Comparison of ENCODE assay signal across 23 cellular contexts in genomic region chr4:25950476-25951389, GRCh38. TPM values are rescaled to one million over a fixed set of nuclear protein-coding genes. Genes with fewer than 3 reads are reported as not detected.
A peak's percentile ranks its signal among the peaks of the same experiment; 100 is the strongest.
DNase-seq lines count a peak whose midpoint lies in the region; ATAC-seq and TF ChIP-seq lines count a peak whose summit lies in the region.
"Had no signal": no experiment of that assay in that cellular context is flagged by ENCODE, and none has a peak within 500 bp of the region (broad histone marks: within the 10 kb centered on the region; RNA-seq: fewer than 3 reads in every experiment).

No MANE protein-coding gene starts in this region.

- no peak overlapping the region for H4K8ac ChIP-seq in neuronal stem cell (ENCODE audit: low read depth, low read length)

- CTCF ChIA-PET in activated naive CD4-positive, alpha-beta T cell treated with anti-CD3 and anti-CD28 coated beads, Interleukin-2, amount 10 ng/mL, durations not matched to agents 7 days and 5 days (lab: Charles Lee): interaction anchor here (1.4 to 2.0 kb wide), 2 partner anchors 9 to 11 kb away, joined by 3 to 6 read pairs; no protein-coding TSS in a partner anchor

- peak overlapping the region; percentile 66 for H2AFZ ChIP-seq in neuronal stem cell (ENCODE audit: low read length)

- H3K4me2 ChIP-seq in neuronal stem cell (ENCODE audit: insufficient read depth, low read length, poor library complexity, severe bottlenecking): no peak overlapping the region

- H3K4me1 Mint-ChIP-seq in activated T-cell treated with anti-CD3 and anti-CD28 coated beads, Interleukin-2, amount 50 U/mL, for 72 hours (ENCODE audit: low read depth): peaks cover 15% of the 10 kb centered on the region
- peaks cover 67% of the 10 kb centered on the region for H3K4me1 Mint-ChIP-seq in brain
- H3K4me1 Mint-ChIP-seq in activated naive CD4-positive, alpha-beta T cell treated with anti-CD3 and anti-CD28 coated beads, Interleukin-2, amount 10 ng/mL, durations not matched to agents 7 days and 5 days: peaks cover 17% of the 10 kb centered on the region
- H3K4me1 Mint-ChIP-seq: activated CD8-positive, alpha-beta memory T cell treated with anti-CD3 and anti-CD28 coated beads, Interleukin-2, amount 10 ng/mL, durations not matched to agents 7 days and 5 days had no signal

- H3K79me1 ChIP-seq in neuronal stem cell (ENCODE audit: low read depth, low read length): no peaks in the 10 kb centered on the region

- peak overlapping the region; percentile 17 for H2BK15ac ChIP-seq in neuronal stem cell (ENCODE audit: low read length)

- no peaks in the 10 kb centered on the region for H3K36me3 ChIP-seq in neuronal stem cell (replicated peaks in 1 of 2; ENCODE audit: control insufficient read depth in 2 of 2, insufficient read depth in 2 of 2, low read length in 2 of 2)
- H3K36me3 ChIP-seq: gastroesophageal sphincter, uterus had no signal

- H3K4ac ChIP-seq in neuronal stem cell (ENCODE audit: low read length): no peak overlapping the region

- H3K27ac Mint-ChIP-seq in activated T-cell treated with anti-CD3 and anti-CD28 coated beads, Interleukin-2, amount 50 U/mL, for 72 hours: no peak overlapping the region
- peak overlapping the region in 4 of 5 experiments; percentile 22 to 79 (median 45) for H3K27ac Mint-ChIP-seq in brain
- no peak overlapping the region for H3K27ac Mint-ChIP-seq in activated naive CD4-positive, alpha-beta T cell treated with anti-CD3 and anti-CD28 coated beads, Interleukin-2, amount 10 ng/mL, durations not matched to agents 7 days and 5 days
- H3K27ac Mint-ChIP-seq: activated CD4-positive, alpha-beta T cell treated with anti-CD3 and anti-CD28 coated beads, Interleukin-2, amount 10 ng/mL, durations not matched to agents 7 days and 5 days; activated CD8-positive, alpha-beta memory T cell treated with anti-CD3 and anti-CD28 coated beads, Interleukin-2, amount 10 ng/mL, durations not matched to agents 7 days and 5 days; activated naive CD8-positive, alpha-beta T cell treated with anti-CD3 and anti-CD28 coated beads, Interleukin-2, amount 10 ng/mL, durations not matched to agents 7 days and 5 days; memory B cell had no signal

- H3K36me3 Mint-ChIP-seq in activated T-cell treated with anti-CD3 and anti-CD28 coated beads, Interleukin-2, amount 50 U/mL, for 72 hours (ENCODE audit: insufficient read depth in 2 of 2): no peaks in the 10 kb centered on the region
- no peaks in the 10 kb centered on the region for H3K36me3 Mint-ChIP-seq in brain
- no peaks in the 10 kb centered on the region for H3K36me3 Mint-ChIP-seq in activated naive CD4-positive, alpha-beta T cell treated with anti-CD3 and anti-CD28 coated beads, Interleukin-2, amount 10 ng/mL, durations not matched to agents 7 days and 5 days
- H3K36me3 Mint-ChIP-seq: activated CD8-positive, alpha-beta memory T cell treated with anti-CD3 and anti-CD28 coated beads, Interleukin-2, amount 10 ng/mL, durations not matched to agents 7 days and 5 days; activated naive CD8-positive, alpha-beta T cell treated with anti-CD3 and anti-CD28 coated beads, Interleukin-2, amount 10 ng/mL, durations not matched to agents 7 days and 5 days; memory B cell had no signal

- TF ChIP-seq CTCF in brain (conservative IDR thresholded peaks at IDR 0.05): no peak

- peak overlapping the region; percentile 54 for H3K18ac ChIP-seq in neuronal stem cell (ENCODE audit: low read length)

- DNase-seq in activated T-cell treated with anti-CD3 and anti-CD28 coated beads, Interleukin-2, amount 50 U/mL, for 72 hours: no peak
- DNase-seq in activated T-cell treated with anti-CD3 and anti-CD28 coated beads for 4 hours: no peak
- DNase-seq in HT-29 (ENCODE audit: low spot score): peak; percentile 38
- DNase-seq in neuronal stem cell (ENCODE audit: low spot score): no peak
- no peak for DNase-seq in activated naive CD4-positive, alpha-beta T cell treated with anti-CD3 and anti-CD28 coated beads, Interleukin-2, amount 10 ng/mL, durations not matched to agents 7 days and 5 days
- DNase-seq: ACHN; activated CD4-positive, alpha-beta T cell treated with anti-CD3 and anti-CD28 coated beads, Interleukin-2, amount 10 ng/mL, durations not matched to agents 7 days and 5 days; activated CD8-positive, alpha-beta memory T cell treated with anti-CD3 and anti-CD28 coated beads, Interleukin-2, amount 10 ng/mL, durations not matched to agents 7 days and 5 days; activated naive CD8-positive, alpha-beta T cell treated with anti-CD3 and anti-CD28 coated beads, Interleukin-2, amount 10 ng/mL, durations not matched to agents 7 days and 5 days; effector CD8-positive, alpha-beta T cell; kidney; MM.1S; NCI-H1694; OCI-M1; SHP77 treated with DMSO at 0.1 percent for 48 hours; uterus had no signal

- WGBS in neuronal stem cell (ENCODE audit: extremely low coverage in 2 of 2, insufficient read length in 2 of 2, insufficient replicate concordance in 1 of 2), 2 donors: no CpG with 5 or more reads among the region's 10 CpGs

- no peak overlapping the region for H3K14ac ChIP-seq in neuronal stem cell (ENCODE audit: low read length)

- no peak overlapping the region for H3K27ac ChIP-seq in neuronal stem cell (replicated peaks; ENCODE audit: low read length)
- H3K27ac ChIP-seq: C4-2B, gastroesophageal sphincter, uterus, VCaP had no signal

- H2BK120ac ChIP-seq in neuronal stem cell (ENCODE audit: low read depth, low read length): no peak overlapping the region

- H3K9ac ChIP-seq in neuronal stem cell (ENCODE audit: low read depth, low read length, poor library complexity): no peak overlapping the region

- peak overlapping the region; percentile 0 to 38 for H3K4me3 Mint-ChIP-seq in activated T-cell treated with anti-CD3 and anti-CD28 coated beads, Interleukin-2, amount 50 U/mL, for 72 hours
- H3K4me3 Mint-ChIP-seq in brain: no peak overlapping the region
- no peak overlapping the region for H3K4me3 Mint-ChIP-seq in activated naive CD4-positive, alpha-beta T cell treated with anti-CD3 and anti-CD28 coated beads, Interleukin-2, amount 10 ng/mL, durations not matched to agents 7 days and 5 days
- H3K4me3 Mint-ChIP-seq: activated CD4-positive, alpha-beta T cell treated with anti-CD3 and anti-CD28 coated beads, Interleukin-2, amount 10 ng/mL, durations not matched to agents 7 days and 5 days; activated CD8-positive, alpha-beta memory T cell treated with anti-CD3 and anti-CD28 coated beads, Interleukin-2, amount 10 ng/mL, durations not matched to agents 7 days and 5 days; activated naive CD8-positive, alpha-beta T cell treated with anti-CD3 and anti-CD28 coated beads, Interleukin-2, amount 10 ng/mL, durations not matched to agents 7 days and 5 days; memory B cell had no signal

- no peak overlapping the region for H4K91ac ChIP-seq in neuronal stem cell (ENCODE audit: low read depth, low read length, poor library complexity)

- peak in 1 of 2 donors; percentile 15 for ATAC-seq in activated T-cell treated with anti-CD3 and anti-CD28 coated beads, Interleukin-2, amount 50 U/mL, for 72 hours (replicated peaks in 1 of 2)
- ATAC-seq in GM19395 (IDR thresholded peaks at IDR 0.05; ENCODE audit: unreplicated experiment) (no peak), GM18502 (IDR thresholded peaks at IDR 0.05; ENCODE audit: poor library complexity, unreplicated experiment) (no peak)
- ATAC-seq: activated CD8-positive, alpha-beta memory T cell treated with anti-CD3 and anti-CD28 coated beads, Interleukin-2, amount 10 ng/mL, durations not matched to agents 7 days and 5 days; gastroesophageal sphincter had no signal

- H3K9me3 Mint-ChIP-seq in activated T-cell treated with anti-CD3 and anti-CD28 coated beads, Interleukin-2, amount 50 U/mL, for 72 hours: no peaks in the 10 kb centered on the region
- H3K9me3 Mint-ChIP-seq in brain: peaks cover 0 to 7% (median 0%) of the 10 kb centered on the region in 5 experiments
- H3K9me3 Mint-ChIP-seq in activated naive CD4-positive, alpha-beta T cell treated with anti-CD3 and anti-CD28 coated beads, Interleukin-2, amount 10 ng/mL, durations not matched to agents 7 days and 5 days: no peaks in the 10 kb centered on the region
- H3K9me3 Mint-ChIP-seq: activated CD4-positive, alpha-beta T cell treated with anti-CD3 and anti-CD28 coated beads, Interleukin-2, amount 10 ng/mL, durations not matched to agents 7 days and 5 days; activated naive CD8-positive, alpha-beta T cell treated with anti-CD3 and anti-CD28 coated beads, Interleukin-2, amount 10 ng/mL, durations not matched to agents 7 days and 5 days; memory B cell had no signal

- H2AK5ac ChIP-seq in neuronal stem cell (ENCODE audit: low read depth, low read length): no peak overlapping the region

- H2BK12ac ChIP-seq in neuronal stem cell (ENCODE audit: low read length): no peak overlapping the region

- H2BK5ac ChIP-seq in neuronal stem cell (ENCODE audit: low read length): no peak overlapping the region

- H3K4me1 ChIP-seq in neuronal stem cell (ENCODE audit: control insufficient read depth in 2 of 2, insufficient read depth in 1 of 2, low read depth in 1 of 2, low read length in 2 of 2): peaks cover 24 to 27% of the 10 kb centered on the region in 2 donors
- H3K4me1 ChIP-seq: uterus had no signal

- peaks cover 53% of the 10 kb centered on the region for H3K27me3 Mint-ChIP-seq in activated T-cell treated with anti-CD3 and anti-CD28 coated beads, Interleukin-2, amount 50 U/mL, for 72 hours (ENCODE audit: low read depth)
- peaks cover 4% of the 10 kb centered on the region for H3K27me3 Mint-ChIP-seq in brain
- peaks cover 45% of the 10 kb centered on the region for H3K27me3 Mint-ChIP-seq in activated naive CD4-positive, alpha-beta T cell treated with anti-CD3 and anti-CD28 coated beads, Interleukin-2, amount 10 ng/mL, durations not matched to agents 7 days and 5 days

- no peaks in the 10 kb centered on the region for H3K9me3 ChIP-seq in neuronal stem cell (replicated peaks in 1 of 2; ENCODE audit: control insufficient read depth in 2 of 2, insufficient read depth in 1 of 2, low read depth in 1 of 2, low read length in 2 of 2)
- H3K9me3 ChIP-seq: gastroesophageal sphincter, uterus had no signal

- H3K4me3 ChIP-seq in neuronal stem cell (ENCODE audit: low read length in 2 of 2): no peak overlapping the region
- H3K4me3 ChIP-seq: gastroesophageal sphincter, uterus had no signal

- no peak overlapping the region for H3K23ac ChIP-seq in neuronal stem cell (ENCODE audit: low read depth, low read length, poor library complexity)

- no peaks in the 10 kb centered on the region for H3K27me3 ChIP-seq in neuronal stem cell (ENCODE audit: control insufficient read depth in 3 of 3, insufficient read depth in 3 of 3, low read depth in 1 of 3, low read length in 3 of 3)
- H3K27me3 ChIP-seq: uterus had no signal

RNA-seq across cellular contexts. Expression of gene SMIM20, which starts 36.7 kb away (rescaled TPM):
- total RNA-seq in activated T-cell treated with anti-CD3 and anti-CD28 coated beads, Interleukin-2, amount 50 U/mL, for 72 hours: 10 to 100 TPM; 24.1 to 33.9 TPM
- 19.4 and 22.5 TPM in 2 replicates for total RNA-seq in HT-29 (2014; rRNA removed; shearing (Covaris generic))
- 32.5 TPM for polyA plus RNA-seq in brain (ENCODE audit: insufficient read depth, low read depth, low replicate concordance)
- 56.0 TPM for polyA plus RNA-seq in neuronal stem cell (2013, experiment 1 of 2)
- polyA plus RNA-seq in neuronal stem cell (2013, experiment 2 of 2): 57.7 TPM

Comparison
In these comparisons a context has a peak if more than half of its experiments do, and no peak if none do; other contexts are left out.
1. H3K27ac Mint-ChIP-seq: peak in brain (4 of 5); none in activated T-cell treated with anti-CD3 and anti-CD28 coated beads, Interleukin-2, amount 50 U/mL, for 72 hours (single experiment) and activated naive CD4-positive, alpha-beta T cell treated with anti-CD3 and anti-CD28 coated beads, Interleukin-2, amount 10 ng/mL, durations not matched to agents 7 days and 5 days (single experiment).
2. H3K4me3 Mint-ChIP-seq: peak in activated T-cell treated with anti-CD3 and anti-CD28 coated beads, Interleukin-2, amount 50 U/mL, for 72 hours (2 of 2); none in brain (0 of 5) and activated naive CD4-positive, alpha-beta T cell treated with anti-CD3 and anti-CD28 coated beads, Interleukin-2, amount 10 ng/mL, durations not matched to agents 7 days and 5 days (single experiment).